8 cellular contexts compared by ENCODE assay signal in the genomic region with DNA sequence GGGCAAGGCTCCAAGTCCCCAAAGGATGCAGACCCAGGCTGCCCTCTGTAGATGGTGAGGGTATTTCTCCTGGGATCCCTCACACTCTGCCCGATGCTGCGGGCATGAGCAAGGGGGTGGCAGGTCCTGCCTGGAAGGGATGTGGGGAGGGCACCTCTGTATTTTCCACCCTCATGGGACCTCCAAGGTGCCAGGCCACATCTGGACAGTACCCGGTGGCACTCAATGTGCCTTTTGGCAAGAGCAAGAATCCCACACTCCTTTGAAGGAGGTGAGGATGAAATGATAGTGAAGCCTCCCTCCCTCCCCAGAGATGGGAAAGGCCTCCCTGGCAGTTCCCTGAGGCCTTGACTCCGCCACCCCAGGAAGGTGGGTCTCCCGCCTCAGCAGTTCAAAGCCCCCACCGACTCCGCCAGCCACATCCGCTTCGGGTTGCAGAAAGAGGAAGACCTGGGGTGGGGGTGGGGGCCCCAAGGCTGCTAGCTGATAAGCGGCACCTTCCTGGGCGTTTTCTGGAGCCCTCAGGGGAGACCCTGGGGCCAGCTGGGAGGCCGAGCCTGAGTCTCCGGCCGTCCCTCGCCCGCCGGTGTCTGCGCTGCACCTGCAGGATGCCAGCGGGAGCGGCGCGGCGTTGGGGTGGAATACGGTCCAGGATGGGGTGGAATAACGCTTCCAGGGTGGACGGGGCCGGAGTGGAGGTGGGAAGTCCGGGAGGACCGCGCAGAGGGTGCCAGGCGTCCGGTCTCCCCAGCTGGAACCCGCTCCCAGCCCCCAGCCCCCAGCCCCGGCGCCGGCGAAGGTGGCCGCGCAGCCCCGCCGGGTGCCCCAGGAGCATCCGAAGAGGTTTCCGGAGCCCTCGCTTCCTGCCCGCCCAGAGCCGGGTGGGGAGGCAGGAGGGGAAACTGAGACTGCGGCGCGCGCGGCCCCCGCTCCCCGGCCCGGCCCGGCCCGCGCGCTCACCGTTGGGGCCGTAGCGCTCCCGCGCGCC. TPM values are rescaled to one million over a fixed set of nuclear protein-coding genes. Genes with fewer than 3 reads are reported as not detected.
DNase-seq lines count a peak whose midpoint lies in the region; ATAC-seq and TF ChIP-seq lines count a peak whose summit lies in the region.

No MANE protein-coding gene starts in this region.

- TF ChIP-seq CTCF in KMS-11 (conservative IDR thresholded peaks at IDR 0.05; ENCODE audit: low read depth, low read length) (no peak), heart left ventricle (IDR thresholded peaks at IDR 0.05) (no peak)

- no peak overlapping the region for H3K27ac ChIP-seq in KMS-11
- H3K27ac ChIP-seq in heart left ventricle: peak overlapping the region in 4 of 12 donors; percentile 24 to 74 (median 54)

- TF ChIP-seq POLR2A in heart left ventricle (IDR thresholded peaks at IDR 0.05): no peak

- no peak overlapping the region for H3K4me3 ChIP-seq in KMS-11 (IDR thresholded peaks at IDR 0.05; ENCODE audit: insufficient read depth, low read depth, low read length)
- H3K4me3 ChIP-seq in heart left ventricle: peak overlapping the region; percentile 15 to 69 (median 52)

- POLR2A ChIA-PET in activated CD8-positive, alpha-beta T cell treated with anti-CD3 and anti-CD28 coated beads, Interleukin-2, amount 10 ng/mL, durations not matched to agents 7 days and 5 days (lab: Charles Lee): interaction anchor here (0.9 to 2.1 kb wide), 4 partner anchors 9 to 118 kb away, joined by 3 to 6 read pairs (median 4); a partner anchor contains a TSS

- H3K27me3 ChIP-seq in KMS-11 (ENCODE audit: insufficient read depth, low read depth) (no peaks in the 10 kb centered on the region), heart left ventricle (peaks cover 3 to 29% (median 11%) of the 10 kb centered on the region in 9 donors)

- no peaks in the 10 kb centered on the region for H4K20me1 ChIP-seq in KMS-11 (ENCODE audit: insufficient read depth)

- peak overlapping the region; percentile 80 for H3K4me2 ChIP-seq in KMS-11

- DNase-seq in SIG-M5 treated with dmso at 0.1 percent for 504 hours (lab: John Stamatoyannopoulos, UW; ENCODE audit: unreplicated experiment): peak; percentile 80
- no peak for DNase-seq in SIG-M5 (lab: John Stamatoyannopoulos, UW)
- peak; percentile 90 for DNase-seq in activated CD8-positive, alpha-beta T cell treated with anti-CD3 and anti-CD28 coated beads, Interleukin-2, amount 10 ng/mL, durations not matched to agents 7 days and 5 days
- peak in 1 of 5 donors; percentile 46 for DNase-seq in heart left ventricle
- peak; percentile 21 to 35 for DNase-seq in stimulated activated CD4-positive, alpha-beta T cell treated with anti-CD3 and anti-CD28 coated beads, Interleukin-2, amount 100 ng/mL, for 48 hours
- DNase-seq in NCI-H1092 (lab: John Stamatoyannopoulos, UW): no peak
- no peak for DNase-seq in NCI-H1930 (lab: John Stamatoyannopoulos, UW)

- H3K4me1 Mint-ChIP-seq in activated CD8-positive, alpha-beta T cell treated with anti-CD3 and anti-CD28 coated beads, Interleukin-2, amount 10 ng/mL, durations not matched to agents 7 days and 5 days (ENCODE audit: low read depth): peaks cover 53% of the 10 kb centered on the region

- H3K79me2 ChIP-seq in KMS-11 (ENCODE audit: insufficient read depth, low read depth): peaks cover 34% of the 10 kb centered on the region

- no peak overlapping the region; the same call in 1 of the 2 replicates for H2AFZ ChIP-seq in KMS-11 (ENCODE audit: low read depth)

- peak overlapping the region; percentile 79 for H3K27ac Mint-ChIP-seq in activated CD8-positive, alpha-beta T cell treated with anti-CD3 and anti-CD28 coated beads, Interleukin-2, amount 10 ng/mL, durations not matched to agents 7 days and 5 days

- H3K4me1 ChIP-seq in KMS-11 (ENCODE audit: low read depth, poor library complexity, severe bottlenecking) (peaks cover 41% of the 10 kb centered on the region), heart left ventricle (peaks cover 0 to 58% (median 21%) of the 10 kb centered on the region in 12 donors)

- peak; percentile 41 for ATAC-seq in activated CD8-positive, alpha-beta T cell treated with anti-CD3 and anti-CD28 coated beads, Interleukin-2, amount 10 ng/mL, durations not matched to agents 7 days and 5 days
- peak in 2 of 4 donors; percentile 5 to 11 for ATAC-seq in heart left ventricle

- peak overlapping the region; percentile 90 for H3K4me3 Mint-ChIP-seq in activated CD8-positive, alpha-beta T cell treated with anti-CD3 and anti-CD28 coated beads, Interleukin-2, amount 10 ng/mL, durations not matched to agents 7 days and 5 days

- intact Hi-C loops in heart left ventricle (cut with DNase I): loop anchor here in 2 of 10 donors (1.0 to 5.0 kb wide), 2 partner anchors 39 to 41 kb away; no protein-coding TSS in a partner anchor

- no peaks in the 10 kb centered on the region for H3K36me3 ChIP-seq in KMS-11 (ENCODE audit: insufficient read depth)
- no peaks in the 10 kb centered on the region for H3K36me3 ChIP-seq in heart left ventricle

- WGBS in heart left ventricle, 4 donors: 10 to 45% (median 14%) methylated on average over 13 to 64 of the region's 64 CpGs

- peaks cover 30% of the 10 kb centered on the region for H3K36me3 Mint-ChIP-seq in activated CD8-positive, alpha-beta T cell treated with anti-CD3 and anti-CD28 coated beads, Interleukin-2, amount 10 ng/mL, durations not matched to agents 7 days and 5 days (ENCODE audit: low read depth)

- CTCF ChIA-PET in activated CD8-positive, alpha-beta T cell treated with anti-CD3 and anti-CD28 coated beads, Interleukin-2, amount 10 ng/mL, durations not matched to agents 7 days and 5 days (lab: Charles Lee): interaction anchor here (2.7 to 4.1 kb wide), 3 partner anchors 40 to 117 kb away, joined by 10 to 47 read pairs (median 21); a partner anchor contains a TSS

- no peaks in the 10 kb centered on the region for H3K9me3 Mint-ChIP-seq in activated CD8-positive, alpha-beta T cell treated with anti-CD3 and anti-CD28 coated beads, Interleukin-2, amount 10 ng/mL, durations not matched to agents 7 days and 5 days (ENCODE audit: insufficient read depth)

- H3K9me3 ChIP-seq in heart left ventricle: no peaks in the 10 kb centered on the region

- peak overlapping the region; percentile 27 for H3K9ac ChIP-seq in KMS-11

- H3K27me3 Mint-ChIP-seq in activated CD8-positive, alpha-beta T cell treated with anti-CD3 and anti-CD28 coated beads, Interleukin-2, amount 10 ng/mL, durations not matched to agents 7 days and 5 days (ENCODE audit: low read depth): no peaks in the 10 kb centered on the region

RNA-seq across cellular contexts. Expression of a gene that starts 0.7 kb away (rescaled TPM):
- 100 to 1,000 TPM; 341 to 354 TPM for total RNA-seq in activated CD8-positive, alpha-beta T cell treated with anti-CD3 and anti-CD28 coated beads, Interleukin-2, amount 10 ng/mL, durations not matched to agents 7 days and 5 days
- 10 to 100 TPM in 1 of 9 donors, 1 to 10 TPM in 8; 3.3 to 19.7 (median 7.0) TPM for total RNA-seq in heart left ventricle
- 10 to 100 TPM in 1 of 2 donors, 1 to 10 TPM in 1; 5.1 to 21.8 TPM for polyA plus RNA-seq in heart left ventricle

RNA-seq across cellular contexts. Expression of a gene that starts 47.2 kb away (rescaled TPM):
- 1 to 10 TPM; 1.1 TPM for total RNA-seq in activated CD8-positive, alpha-beta T cell treated with anti-CD3 and anti-CD28 coated beads, Interleukin-2, amount 10 ng/mL, durations not matched to agents 7 days and 5 days
- total RNA-seq in heart left ventricle: 1 to 10 TPM in 2 of 9 donors, under 1 TPM in 7; 0.22 to 5.5 (median 0.52) TPM
- polyA plus RNA-seq in heart left ventricle: 1 to 10 TPM in 1 of 2 donors, under 1 TPM in 1; 0.19 to 1.4 TPM

Comparison
In these comparisons a context has a peak if more than half of its experiments do, and no peak if none do; other contexts are left out.
1. DNase-seq: peak in SIG-M5 treated with dmso at 0.1 percent for 504 hours (single experiment), activated CD8-positive, alpha-beta T cell treated with anti-CD3 and anti-CD28 coated beads, Interleukin-2, amount 10 ng/mL, durations not matched to agents 7 days and 5 days (single experiment) and stimulated activated CD4-positive, alpha-beta T cell treated with anti-CD3 and anti-CD28 coated beads, Interleukin-2, amount 100 ng/mL, for 48 hours (2 of 2); none in SIG-M5 (single experiment), NCI-H1092 (single experiment) and NCI-H1930 (0 of 2).
2. RNA of a gene that starts 0.7 kb away (total RNA-seq): 341 to 354 TPM in activated CD8-positive, alpha-beta T cell treated with anti-CD3 and anti-CD28 coated beads, Interleukin-2, amount 10 ng/mL, durations not matched to agents 7 days and 5 days; 3.3 to 19.7 TPM in heart left ventricle; every median in the first group is over 10 times any median in the second.